Comparison of ENCODE assay signal across 8 cellular contexts in genomic region chr22:19432092-19432844, GRCh38. TPM values are rescaled to one million over a fixed set of nuclear protein-coding genes. Genes with fewer than 3 reads are reported as not detected.
DNase-seq lines count a peak whose midpoint lies in the region; ATAC-seq and TF ChIP-seq lines count a peak whose summit lies in the region.

Gene MRPL40, plus strand, starts transcription at chr22:19432545. Its CDS starts 10 bp downstream, at chr22:19432555.

- TF ChIP-seq CTCF in HFFc6 (IDR thresholded peaks at IDR 0.05) (no peak; the same call in 1 of the 2 replicates), NB4 (IDR thresholded peaks at IDR 0.05; ENCODE audit: low read depth, low read length) (no peak), ovary (IDR thresholded peaks at IDR 0.05) (peak in 1 of 3 donors; percentile 22)

- peak within 1 kb of the TSS; percentile 89 for H3K4me3 Mint-ChIP-seq in HFFc6

- H3K36me3 ChIP-seq in ovary (no peaks in the 10 kb centered on the region), thymus (ENCODE audit: control insufficient read depth, insufficient read depth) (peaks cover 14% of the 10 kb centered on the region)

- ATAC-seq in activated naive CD4-positive, alpha-beta T cell treated with anti-CD3 and anti-CD28 coated beads, Interleukin-2, amount 50 U/mL, for 72 hours, result peak; percentile 88 to 90

- no peaks in the 10 kb centered on the region for H3K9me3 ChIP-seq in ovary
- H3K9me3 ChIP-seq in thymus (ENCODE audit: control insufficient read depth), result no peaks in the 10 kb centered on the region

- no peaks in the 10 kb centered on the region for H3K27me3 Mint-ChIP-seq in HFFc6 (ENCODE audit: insufficient read depth)

- H3K4me1 Mint-ChIP-seq in HFFc6 (ENCODE audit: low read depth), result peaks cover 39% of the 10 kb centered on the region

- H3K27me3 ChIP-seq in ovary, result no peaks in the 10 kb centered on the region
- H3K27me3 ChIP-seq in thymus (ENCODE audit: control insufficient read depth, insufficient read depth), result no peaks in the 10 kb centered on the region

- intact Hi-C loops in ovary (cut with DNase I), result no loop called here

- 0% methylated on average over 53 to 78 of the region's 78 CpGs for whole genome bisulfite sequencing in ovary, 3 donors
- WGBS in thymus, result under 1% methylated on average over 78 of the region's 78 CpGs

- TF ChIP-seq EP300 in ovary (IDR thresholded peaks at IDR 0.05), result no peak

- peak within 1 kb of the TSS; percentile 70 to 88 for H3K27ac ChIP-seq in ovary
- peak within 1 kb of the TSS; percentile 96 for H3K27ac ChIP-seq in thymus (ENCODE audit: low read depth)

- H3K4me3 ChIP-seq in GM08714 (ENCODE audit: low read length) (peak within 1 kb of the TSS; percentile 96), NB4 (ENCODE audit: low read depth, low read length) (peak within 1 kb of the TSS; percentile 84), ovary (peak within 1 kb of the TSS; percentile 89), thymus (ENCODE audit: low read length) (peak within 1 kb of the TSS; percentile 93)

- peak; percentile 86 for DNase-seq in HFFc6
- DNase-seq in NB4 (ENCODE audit: low read depth), result peak; percentile 97
- DNase-seq in SKM-1 (lab: John Stamatoyannopoulos, UW; ENCODE audit: unreplicated experiment), result peak; percentile 88
- peak; percentile 87 to 89 for DNase-seq in activated naive CD4-positive, alpha-beta T cell treated with anti-CD3 and anti-CD28 coated beads, Interleukin-2, amount 50 U/mL, for 72 hours (ENCODE audit: low spot score in 2 of 2)
- DNase-seq in glomerular visceral epithelial cell (ENCODE audit: extremely low spot score), result peak; percentile 92
- DNase-seq in ovary, result peak; percentile 89 to 95 (median 93)

- no peaks in the 10 kb centered on the region for H3K9me3 Mint-ChIP-seq in HFFc6
- H3K9me3 Mint-ChIP-seq in activated naive CD4-positive, alpha-beta T cell treated with anti-CD3 and anti-CD28 coated beads, Interleukin-2, amount 50 U/mL, for 72 hours, result no peaks in the 10 kb centered on the region

- TF ChIP-seq POLR2A in NB4 (IDR thresholded peaks at IDR 0.05; ENCODE audit: extremely low read depth, insufficient read length), result peak; percentile 84
- peak; percentile 91 for TF ChIP-seq POLR2A in ovary (IDR thresholded peaks at IDR 0.05)

- H3K4me1 ChIP-seq in ovary (ENCODE audit: insufficient read depth), result peaks cover 10% of the 10 kb centered on the region
- H3K4me1 ChIP-seq in thymus (ENCODE audit: control insufficient read depth, insufficient read depth, low read length), result peaks cover 20% of the 10 kb centered on the region

- H3K36me3 Mint-ChIP-seq in HFFc6 (ENCODE audit: low read depth), result peaks cover 25% of the 10 kb centered on the region; the same call in 1 of the 2 replicates
- H3K36me3 Mint-ChIP-seq in activated naive CD4-positive, alpha-beta T cell treated with anti-CD3 and anti-CD28 coated beads, Interleukin-2, amount 50 U/mL, for 72 hours, result peaks cover 5 to 26% of the 10 kb centered on the region in 2 donors

- H3K27ac Mint-ChIP-seq in HFFc6, result peak within 1 kb of the TSS; percentile 90
- H3K27ac Mint-ChIP-seq in activated naive CD4-positive, alpha-beta T cell treated with anti-CD3 and anti-CD28 coated beads, Interleukin-2, amount 50 U/mL, for 72 hours, result peak within 1 kb of the TSS; percentile 92 to 93

RNA-seq across cellular contexts. Expression of gene MRPL40, which starts in this region (rescaled TPM):
- 10 to 100 TPM; 44.6 to 52.6 (median 47.5) TPM for total RNA-seq in HFFc6 (2021; fragmentation: NEBNext Ultra II Directional; extraction: Animal tissue kit (Norgen Biotek cat#: 25700))
- total RNA-seq in activated naive CD4-positive, alpha-beta T cell treated with anti-CD3 and anti-CD28 coated beads, Interleukin-2, amount 50 U/mL, for 72 hours, result 10 to 100 TPM in 1 of 2 donors, 1 to 10 TPM in 1; 8.2 to 32.2 TPM
- total RNA-seq in ovary, result 10 to 100 TPM; 21.1 to 31.0 (median 28.5) TPM
- polyA plus RNA-seq in ovary (10 to 100 TPM; 31.1 to 46.9 TPM), thymus (50.6 TPM)

Comparison
In these comparisons a context has a peak if more than half of its experiments do, and no peak if none do; other contexts are left out.
1. Peak in every context shown above with its lines: DNase-seq, ATAC-seq, H3K4me3 ChIP-seq and H3K27ac ChIP-seq.